In the genomic region with DNA sequence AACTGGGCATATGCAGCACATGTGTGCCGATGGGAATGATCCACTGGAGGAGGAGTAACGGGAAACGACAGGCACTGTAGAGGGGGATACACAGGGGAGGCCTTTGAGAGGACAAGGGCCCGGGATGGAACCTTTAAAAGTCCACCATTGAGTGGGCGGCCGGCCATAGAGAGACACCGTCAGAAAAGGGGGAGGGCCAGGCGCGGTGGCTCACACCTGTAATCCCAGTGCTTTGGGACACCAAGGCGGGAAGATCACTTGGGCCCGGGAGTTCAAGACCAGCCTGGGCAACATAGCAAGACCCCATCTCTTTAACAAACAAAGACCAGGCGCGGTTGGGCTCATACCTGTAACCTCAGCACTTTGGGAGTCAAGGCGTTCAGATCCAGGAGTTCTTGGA, we compare ENCODE assay signal across 1 cellular context.
TF ChIP-seq lines count a peak whose summit lies in the region.

No MANE protein-coding gene starts in this region.

TF ChIP-seq in HepG2, 621 proteins besides CTCF, POLR2A, EP300 and RAD21:
- TF ChIP-seq ZNF121 (CRISPR knock-in tag; IDR thresholded peaks at IDR 0.05): peak; percentile 18; the same call in 1 of the 2 replicates
